ENCODE assay signal across 24 cellular contexts in genomic region chr2:204575463-204575862, GRCh38.
"Had no signal": no experiment of that assay in that cellular context is flagged by ENCODE, and none has a peak within 500 bp of the region (broad histone marks: within the 10 kb centered on the region; RNA-seq: fewer than 3 reads in every experiment).

No MANE protein-coding gene starts in this region.

- H3K27me3 ChIP-seq: brain microvascular endothelial cell, dorsolateral prefrontal cortex, esophagus squamous epithelium had no signal

- ATAC-seq: activated CD4-positive, alpha-beta T cell treated with anti-CD3 and anti-CD28 coated beads for 36 hours; activated CD8-positive, alpha-beta memory T cell treated with anti-CD3 and anti-CD28 coated beads, Interleukin-2, amount 10 ng/mL, durations not matched to agents 7 days and 5 days; activated CD8-positive, alpha-beta T cell treated with anti-CD3 and anti-CD28 coated beads, Interleukin-2, amount 10 ng/mL, durations not matched to agents 7 days and 5 days; activated naive CD4-positive, alpha-beta T cell treated with anti-CD3 and anti-CD28 coated beads, Interleukin-2, amount 50 U/mL, for 72 hours; effector memory CD8-positive, alpha-beta T cell; T-helper 17 cell had no signal

- H3K36me3 ChIP-seq: brain microvascular endothelial cell, esophagus squamous epithelium had no signal

- H3K4me1 ChIP-seq: esophagus squamous epithelium had no signal

- H3K4me3 ChIP-seq: coronary artery, dorsolateral prefrontal cortex, esophagus squamous epithelium had no signal

- H3K27ac ChIP-seq: brain microvascular endothelial cell, coronary artery, dorsolateral prefrontal cortex, epithelial cell of prostate, esophagus squamous epithelium had no signal

- H3K9me3 ChIP-seq: esophagus squamous epithelium had no signal

- DNase-seq: activated CD4-positive, alpha-beta memory T cell treated with anti-CD3 and anti-CD28 coated beads for 36 hours; activated CD4-positive, alpha-beta T cell treated with anti-CD3 and anti-CD28 coated beads for 36 hours; activated CD4-positive, alpha-beta T cell treated with anti-CD3 and anti-CD28 coated beads, Interleukin-2, amount 10 ng/mL, durations not matched to agents 24 days and 14 days; activated CD4-positive, CD25-positive, alpha-beta regulatory T cell; activated CD4-positive, CD25-positive, alpha-beta regulatory T cell treated with anti-CD3 and anti-CD28 coated beads, Interleukin-2, amount 50 U/mL, for 72 hours; activated CD8-positive, alpha-beta memory T cell treated with anti-CD3 and anti-CD28 coated beads, Interleukin-2, amount 10 ng/mL, durations not matched to agents 7 days and 5 days; activated CD8-positive, alpha-beta memory T cell treated with anti-CD3 and anti-CD28 coated beads, Interleukin-2, amount 50 U/mL, for 4 hours; activated CD8-positive, alpha-beta T cell treated with anti-CD3 and anti-CD28 coated beads, Interleukin-2, amount 10 ng/mL, durations not matched to agents 7 days and 5 days; activated gamma-delta T cell; activated naive CD4-positive, alpha-beta T cell; activated naive CD4-positive, alpha-beta T cell treated with anti-CD3 and anti-CD28 coated beads, Interleukin-2, amount 10 ng/mL, durations not matched to agents 7 days and 5 days; activated naive CD8-positive, alpha-beta T cell treated with anti-CD3 and anti-CD28 coated beads, Interleukin-2, amount 10 ng/mL, durations not matched to agents 7 days and 5 days; activated T-cell treated with anti-CD3 and anti-CD28 coated beads, Interleukin-2, amount 50 U/mL, for 1 hour; activated T-cell treated with anti-CD3 and anti-CD28 coated beads, Interleukin-2, amount 50 U/mL, for 48 hours; brain microvascular endothelial cell; dorsolateral prefrontal cortex; effector memory CD8-positive, alpha-beta T cell; esophagus squamous epithelium; head of caudate nucleus; T-helper 1 cell; T-helper 17 cell had no signal
